Comparison of ENCODE assay signal across 16 cellular contexts in genomic region chr3:30665539-30665938, GRCh38. TPM values are rescaled to one million over a fixed set of nuclear protein-coding genes. Genes with fewer than 3 reads are reported as not detected.
A peak's percentile ranks its signal among the peaks of the same experiment; 100 is the strongest.
DNase-seq lines count a peak whose midpoint lies in the region; TF ChIP-seq lines count a peak whose summit lies in the region.
"Had no signal": no experiment of that assay in that cellular context is flagged by ENCODE, and none has a peak within 500 bp of the region (broad histone marks: within the 10 kb centered on the region; RNA-seq: fewer than 3 reads in every experiment).

No MANE protein-coding gene starts in this region.

- H3K9me3 ChIP-seq in KOPT-K1 (ENCODE audit: insufficient read depth, low read length, poor library complexity, severe bottlenecking) (no peaks in the 10 kb centered on the region), spleen (no peaks in the 10 kb centered on the region), uterus (no peaks in the 10 kb centered on the region), MG63 (no peaks in the 10 kb centered on the region)
- H3K9me3 ChIP-seq in effector memory CD4-positive, alpha-beta T cell (ENCODE audit: control insufficient read depth, low read length): no peaks in the 10 kb centered on the region
- H3K9me3 ChIP-seq: gastrocnemius medialis, mucosa of descending colon, Peyer's patch, psoas muscle had no signal

- peaks cover 82% of the 10 kb centered on the region for H3K36me3 Mint-ChIP-seq in activated CD4-positive, alpha-beta T cell treated with anti-CD3 and anti-CD28 coated beads, Interleukin-2, amount 10 ng/mL, durations not matched to agents 7 days and 5 days (ENCODE audit: low read depth)

- no peaks in the 10 kb centered on the region for H3K27me3 ChIP-seq in effector memory CD4-positive, alpha-beta T cell (replicated peaks; ENCODE audit: control insufficient read depth, insufficient read depth, low read length, poor library complexity, severe bottlenecking)
- H3K27me3 ChIP-seq in spleen (replicated peaks in 1 of 7) (no peaks in the 10 kb centered on the region), uterus (no peaks in the 10 kb centered on the region), MG63 (no peaks in the 10 kb centered on the region)
- H3K27me3 ChIP-seq: gastrocnemius medialis, Peyer's patch had no signal

- peaks cover 45% of the 10 kb centered on the region for H3K4me1 ChIP-seq in effector memory CD4-positive, alpha-beta T cell (ENCODE audit: control insufficient read depth, insufficient read depth, low read length, poor library complexity, severe bottlenecking)
- H3K4me1 ChIP-seq in spleen (peaks cover 55 to 100% (median 85%) of the 10 kb centered on the region in 6 donors), uterus (peaks cover 0 to 18% of the 10 kb centered on the region in 2 donors)

- peak overlapping the region; percentile 55 for H3K4me3 Mint-ChIP-seq in activated CD4-positive, alpha-beta T cell treated with anti-CD3 and anti-CD28 coated beads, Interleukin-2, amount 10 ng/mL, durations not matched to agents 7 days and 5 days

- peak overlapping the region; percentile 83 for H3K27ac Mint-ChIP-seq in activated CD4-positive, alpha-beta T cell treated with anti-CD3 and anti-CD28 coated beads, Interleukin-2, amount 10 ng/mL, durations not matched to agents 7 days and 5 days

- POLR2A ChIA-PET in activated CD4-positive, alpha-beta T cell treated with anti-CD3 and anti-CD28 coated beads, Interleukin-2, amount 10 ng/mL, durations not matched to agents 7 days and 5 days (lab: Charles Lee): interaction anchor here (0.9 to 1.9 kb wide), 2 partner anchors 10 to 22 kb away, joined by 3 to 4 read pairs; no protein-coding TSS in a partner anchor

- H3K4me3 ChIP-seq in effector memory CD4-positive, alpha-beta T cell (ENCODE audit: insufficient read depth, low read depth, low read length, poor library complexity, severe bottlenecking): no peak overlapping the region
- H3K4me3 ChIP-seq in spleen (no peak overlapping the region), uterus (no peak overlapping the region), MG63 (no peak overlapping the region)
- H3K4me3 ChIP-seq: gastrocnemius medialis, mucosa of descending colon, Peyer's patch, psoas muscle had no signal

- DNase-seq in activated CD4-positive, alpha-beta T cell treated with anti-CD3 and anti-CD28 coated beads, Interleukin-2, amount 10 ng/mL, durations not matched to agents 7 days and 5 days: no peak
- DNase-seq in activated CD4-positive, alpha-beta T cell treated with anti-CD3 and anti-CD28 coated beads, Interleukin-2, amount 50 U/mL, for 4 hours: no peak
- DNase-seq in effector memory CD4-positive, alpha-beta T cell: no peak
- DNase-seq in spleen: no peak
- no peak for DNase-seq in iPS-NIHi7 (ENCODE audit: extremely low spot score)
- DNase-seq in uterus: no peak
- no peak for DNase-seq in MG63
- DNase-seq: Calu3, gastrocnemius medialis, mucosa of descending colon, NCI-H2081 treated with DMSO at 0.1 percent for 48 hours, NCI-H774, Peyer's patch, psoas muscle, SW 1271 had no signal

- CTCF ChIA-PET in activated CD4-positive, alpha-beta T cell treated with anti-CD3 and anti-CD28 coated beads, Interleukin-2, amount 10 ng/mL, durations not matched to agents 7 days and 5 days (lab: Charles Lee): interaction anchor here (1.0 to 1.8 kb wide), 6 partner anchors 10 to 36 kb away, joined by 3 to 7 read pairs (median 3); no protein-coding TSS in a partner anchor

- H3K27ac ChIP-seq in KOPT-K1 (ENCODE audit: low read depth, low read length, poor library complexity, severe bottlenecking): peak overlapping the region; percentile 94
- peak overlapping the region; percentile 65 for H3K27ac ChIP-seq in effector memory CD4-positive, alpha-beta T cell (ENCODE audit: insufficient read depth, low read length, poor library complexity, severe bottlenecking)
- H3K27ac ChIP-seq in spleen: peak overlapping the region; percentile 50 to 100 (median 80)
- H3K27ac ChIP-seq in uterus: peak overlapping the region in 1 of 2 donors; percentile 31
- H3K27ac ChIP-seq: psoas muscle had no signal

- TF ChIP-seq CTCF in spleen (IDR thresholded peaks at IDR 0.05 in 8 of 11, conservative IDR thresholded peaks at IDR 0.05 in 3 of 11) (no peak), uterus (IDR thresholded peaks at IDR 0.05) (no peak)

- TF ChIP-seq POLR2A in spleen (IDR thresholded peaks at IDR 0.05) (no peak), uterus (IDR thresholded peaks at IDR 0.05) (no peak)

- H3K36me3 ChIP-seq in KOPT-K1 (ENCODE audit: insufficient read depth, low read length): peaks cover 10% of the 10 kb centered on the region; the same call in 1 of the 2 replicates
- H3K36me3 ChIP-seq in effector memory CD4-positive, alpha-beta T cell (ENCODE audit: control insufficient read depth, insufficient read depth, low read length): no peaks in the 10 kb centered on the region
- peaks cover 0 to 66% (median 28%) of the 10 kb centered on the region in 6 donors for H3K36me3 ChIP-seq in spleen
- no peaks in the 10 kb centered on the region for H3K36me3 ChIP-seq in uterus
- H3K36me3 ChIP-seq in MG63: no peaks in the 10 kb centered on the region; the same call in none of the 2 replicates

- WGBS in spleen, 5 donors: 68 to 89% (median 82%) methylated on average over 2 of the region's 2 CpGs

- H3K9me3 Mint-ChIP-seq in activated CD4-positive, alpha-beta T cell treated with anti-CD3 and anti-CD28 coated beads, Interleukin-2, amount 10 ng/mL, durations not matched to agents 7 days and 5 days: no peaks in the 10 kb centered on the region

- H3K4me1 Mint-ChIP-seq in activated CD4-positive, alpha-beta T cell treated with anti-CD3 and anti-CD28 coated beads, Interleukin-2, amount 10 ng/mL, durations not matched to agents 7 days and 5 days: peaks cover 96% of the 10 kb centered on the region

- H3K27me3 Mint-ChIP-seq in activated CD4-positive, alpha-beta T cell treated with anti-CD3 and anti-CD28 coated beads, Interleukin-2, amount 10 ng/mL, durations not matched to agents 7 days and 5 days: no peaks in the 10 kb centered on the region

- intact Hi-C loops in spleen (cut with DNase I; ENCODE audit: low total_unique reads) (loop anchor here (10.0 kb wide), 1 partner anchor 51 kb away; no protein-coding TSS in a partner anchor), uterus (cut with DNase I; ENCODE audit: low total_unique reads) (no loop called here)

RNA-seq across cellular contexts. Expression of gene TGFBR2, which starts 59.1 kb away (rescaled TPM):
- total RNA-seq in activated CD4-positive, alpha-beta T cell treated with anti-CD3 and anti-CD28 coated beads, Interleukin-2, amount 10 ng/mL, durations not matched to agents 7 days and 5 days: 10 to 100 TPM; 74.4 to 77.8 TPM
- total RNA-seq in spleen (100 to 1,000 TPM; 163 to 322 (median 277) TPM), uterus (100 to 1,000 TPM in 3 of 4 donors, 10 to 100 TPM in 1; 95.3 to 255 (median 211) TPM)
- 10 to 100 TPM; 18.2 to 45.6 (median 33.7) TPM for polyA plus RNA-seq in spleen
- 28.9 and 32.1 TPM in 2 replicates for total RNA-seq in MG63 (2014; rRNA removed; shearing (Covaris generic); ENCODE audit: low replicate concordance)
